ENCODE assay signal across 22 cellular contexts in the genomic region with DNA sequence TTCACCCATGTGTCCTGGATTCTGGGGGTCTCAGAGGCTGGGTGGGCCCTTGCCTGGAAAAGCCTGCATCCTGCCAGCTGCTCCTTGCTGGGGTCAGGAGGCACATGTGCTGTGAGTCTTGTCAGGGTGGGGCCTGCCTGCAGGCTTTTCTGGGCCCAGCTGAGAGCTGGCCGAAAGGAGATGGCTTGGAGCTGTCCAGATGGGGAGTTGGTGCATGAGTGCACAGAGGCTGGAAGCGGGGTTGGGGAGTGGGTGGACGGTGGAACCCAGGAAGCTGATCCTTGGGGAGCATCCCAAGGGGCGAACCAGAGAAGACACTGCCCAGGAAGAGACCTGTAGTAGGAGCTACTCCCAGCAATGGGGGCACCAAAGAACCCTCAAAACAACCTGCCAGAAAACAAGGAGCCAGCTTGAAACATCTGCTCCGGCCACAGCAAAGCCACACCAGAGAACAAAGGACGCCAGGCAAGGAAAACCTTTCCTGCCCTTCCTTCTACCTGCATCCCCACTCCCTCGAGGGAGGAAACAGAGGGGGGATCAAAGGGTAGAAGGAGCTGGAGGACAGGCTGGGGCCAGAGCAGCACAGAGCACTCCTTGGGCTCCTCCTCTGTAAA. TPM values are rescaled to one million over a fixed set of nuclear protein-coding genes. Genes with fewer than 3 reads are reported as not detected.
DNase-seq lines count a peak whose midpoint lies in the region; ATAC-seq and TF ChIP-seq lines count a peak whose summit lies in the region.
"Had no signal": no experiment of that assay in that cellular context is flagged by ENCODE, and none has a peak within 500 bp of the region (broad histone marks: within the 10 kb centered on the region; RNA-seq: fewer than 3 reads in every experiment).

No MANE protein-coding gene starts in this region.

- no peak overlapping the region for H3K4me3 Mint-ChIP-seq in type B pancreatic cell
- H3K4me3 Mint-ChIP-seq: activated naive CD8-positive, alpha-beta T cell treated with anti-CD3 and anti-CD28 coated beads, Interleukin-2, amount 10 ng/mL, durations not matched to agents 7 days and 5 days; CD4-positive, alpha-beta memory T cell; dendritic cell treated with granulocyte-macrophage colony-stimulating factor and Interleukin-4, amounts not matched to agents 40 ng/mL and 50 ng/mL, for 4 days; H9; naive thymus-derived CD4-positive, alpha-beta T cell; stimulated activated naive B cell treated with anti-CD40 and anti-IgM and Interleukin-4, amounts not matched to agents 10 μg/mL and 1 μg/mL and 100 μg/mL, for 72 hours had no signal

- H3K36me3 Mint-ChIP-seq in type B pancreatic cell = no peaks in the 10 kb centered on the region
- H3K36me3 Mint-ChIP-seq: activated naive CD8-positive, alpha-beta T cell treated with anti-CD3 and anti-CD28 coated beads, Interleukin-2, amount 10 ng/mL, durations not matched to agents 7 days and 5 days; CD4-positive, alpha-beta memory T cell; naive thymus-derived CD4-positive, alpha-beta T cell; stimulated activated naive B cell treated with anti-CD40 and anti-IgM and Interleukin-4, amounts not matched to agents 10 μg/mL and 1 μg/mL and 100 μg/mL, for 72 hours had no signal

- no peaks in the 10 kb centered on the region for H3K9me3 Mint-ChIP-seq in type B pancreatic cell
- H3K9me3 Mint-ChIP-seq: activated naive CD8-positive, alpha-beta T cell treated with anti-CD3 and anti-CD28 coated beads, Interleukin-2, amount 10 ng/mL, durations not matched to agents 7 days and 5 days; dendritic cell treated with granulocyte-macrophage colony-stimulating factor and Interleukin-4, amounts not matched to agents 40 ng/mL and 50 ng/mL, for 4 days; H9; naive thymus-derived CD4-positive, alpha-beta T cell; stimulated activated naive B cell treated with anti-CD40 and anti-IgM and Interleukin-4, amounts not matched to agents 10 μg/mL and 1 μg/mL and 100 μg/mL, for 72 hours had no signal

- WGBS in body of pancreas, 2 donors = 73 to 78% methylated on average over 7 of the region's 7 CpGs

- no peaks in the 10 kb centered on the region for H3K27me3 Mint-ChIP-seq in type B pancreatic cell

- DNase-seq in Right ventricle myocardium inferior (ENCODE audit: missing footprints) (peak; percentile 48), left ventricle myocardium inferior (no peak), body of pancreas (no peak), type B pancreatic cell (ENCODE audit: extremely low spot score, unreplicated experiment) (peak; percentile 58), DMS153 (lab: John Stamatoyannopoulos, UW) (no peak), KG1 (lab: John Stamatoyannopoulos, UW) (no peak)
- no peak for DNase-seq in activated effector memory CD4-positive, alpha-beta T cell treated with anti-CD3 and anti-CD28 coated beads, Interleukin-2, amount 50 U/mL, for 16 hours
- DNase-seq: caudate nucleus, NCI-H187 treated with DMSO at 0.1 percent for 48 hours, NCI-H2171, SIG-M5, T1000 had no signal

- TF ChIP-seq POLR2A in body of pancreas (IDR thresholded peaks at IDR 0.05) = no peak

- H3K27ac ChIP-seq in left ventricle myocardium inferior (replicated peaks) = no peak overlapping the region
- H3K27ac ChIP-seq in body of pancreas = peak overlapping the region in 3 of 4 donors; percentile 33 to 65 (median 63)
- H3K27ac ChIP-seq in mucosa of rectum (ENCODE audit: low read depth in 2 of 2, low read length in 2 of 2) = peak overlapping the region; percentile 89 to 95
- H3K27ac ChIP-seq: ascending aorta, prostate gland had no signal

- peak overlapping the region; percentile 63 for H3K27ac Mint-ChIP-seq in type B pancreatic cell
- H3K27ac Mint-ChIP-seq: activated naive CD8-positive, alpha-beta T cell treated with anti-CD3 and anti-CD28 coated beads, Interleukin-2, amount 10 ng/mL, durations not matched to agents 7 days and 5 days; CD4-positive, alpha-beta memory T cell; dendritic cell treated with granulocyte-macrophage colony-stimulating factor and Interleukin-4, amounts not matched to agents 40 ng/mL and 50 ng/mL, for 4 days; naive thymus-derived CD4-positive, alpha-beta T cell; stimulated activated naive B cell treated with anti-CD40 and anti-IgM and Interleukin-4, amounts not matched to agents 10 μg/mL and 1 μg/mL and 100 μg/mL, for 72 hours had no signal

- H3K4me3 ChIP-seq in left ventricle myocardium inferior (no peak overlapping the region), body of pancreas (no peak overlapping the region), mucosa of rectum (ENCODE audit: low read length in 2 of 2) (peak overlapping the region; percentile 48 to 53)
- H3K4me3 ChIP-seq: ascending aorta, GM12878, prostate gland had no signal

- intact Hi-C loops in Right ventricle myocardium inferior (cut with DNase I) = loop anchor here (10.0 kb wide), 1 partner anchor 189 kb away; no protein-coding TSS in a partner anchor
- intact Hi-C loops in left ventricle myocardium inferior (cut with micrococcal nuclease) = no loop called here
- intact Hi-C loops in body of pancreas (cut with DNase I) = no loop called here

- no peaks in the 10 kb centered on the region for H3K9me3 ChIP-seq in left ventricle myocardium inferior (replicated peaks)
- H3K9me3 ChIP-seq in body of pancreas = no peaks in the 10 kb centered on the region
- H3K9me3 ChIP-seq in mucosa of rectum (ENCODE audit: control insufficient read depth in 2 of 2, low read length in 2 of 2) = no peaks in the 10 kb centered on the region
- H3K9me3 ChIP-seq: ascending aorta, prostate gland had no signal

- H3K4me1 Mint-ChIP-seq in type B pancreatic cell (ENCODE audit: unreplicated experiment) = peaks cover 8% of the 10 kb centered on the region
- H3K4me1 Mint-ChIP-seq: CD4-positive, alpha-beta memory T cell had no signal

- H3K36me3 ChIP-seq in left ventricle myocardium inferior (no peaks in the 10 kb centered on the region), body of pancreas (replicated peaks in 1 of 2; ENCODE audit: insufficient read depth in 1 of 2, low read depth in 2 of 2) (no peaks in the 10 kb centered on the region), mucosa of rectum (ENCODE audit: control insufficient read depth in 2 of 2, insufficient read depth in 2 of 2, low read length in 2 of 2) (no peaks in the 10 kb centered on the region)
- H3K36me3 ChIP-seq: ascending aorta, prostate gland had no signal

- peaks cover 33% of the 10 kb centered on the region for H3K27me3 ChIP-seq in left ventricle myocardium inferior (ENCODE audit: low read depth)
- H3K27me3 ChIP-seq in body of pancreas = no peaks in the 10 kb centered on the region
- H3K27me3 ChIP-seq in mucosa of rectum (ENCODE audit: control insufficient read depth in 2 of 2, insufficient read depth in 2 of 2, low read length in 2 of 2) = no peaks in the 10 kb centered on the region
- H3K27me3 ChIP-seq: ascending aorta had no signal

- TF ChIP-seq CTCF in left ventricle myocardium inferior (IDR thresholded peaks at IDR 0.05; ENCODE audit: borderline replicate concordance) (no peak), body of pancreas (IDR thresholded peaks at IDR 0.05) (no peak), type B pancreatic cell (conservative IDR thresholded peaks at IDR 0.05) (no peak)

- H3K4me1 ChIP-seq in left ventricle myocardium inferior (no peaks in the 10 kb centered on the region), body of pancreas (peaks cover 13% of the 10 kb centered on the region), mucosa of rectum (ENCODE audit: control insufficient read depth in 2 of 2, insufficient read depth in 2 of 2, low read length in 2 of 2) (peaks cover 28 to 37% of the 10 kb centered on the region in 2 donors)
- H3K4me1 ChIP-seq: ascending aorta, prostate gland had no signal

- ATAC-seq in Right ventricle myocardium inferior = peak; percentile 17
- no peak for ATAC-seq in body of pancreas

- H3K9ac ChIP-seq in mucosa of rectum (ENCODE audit: low read depth in 1 of 2, low read length in 2 of 2) = peak overlapping the region; percentile 77 to 78

RNA-seq across cellular contexts. Expression of a gene that starts 8.2 kb away (rescaled TPM):
- 11.2 TPM for total RNA-seq in Right ventricle myocardium inferior
- 14.3 TPM for total RNA-seq in left ventricle myocardium inferior
- 1 to 10 TPM; 3.6 to 8.3 TPM for total RNA-seq in body of pancreas
- total RNA-seq in type B pancreatic cell (ENCODE audit: low replicate concordance) = 11.1 and 53.7 TPM in 2 replicates

RNA-seq across cellular contexts. Expression of a gene that starts 23.8 kb away (rescaled TPM):
- total RNA-seq in Right ventricle myocardium inferior (58.4 TPM), left ventricle myocardium inferior (58.3 TPM), body of pancreas (100 to 1,000 TPM; 173 TPM), type B pancreatic cell (ENCODE audit: low replicate concordance) (56.6 and 71.3 TPM in 2 replicates)

RNA-seq across cellular contexts. Expression of a gene that starts 24.1 kb away (rescaled TPM):
- 54.6 TPM for total RNA-seq in Right ventricle myocardium inferior
- total RNA-seq in left ventricle myocardium inferior = 39.8 TPM
- total RNA-seq in body of pancreas = 10 to 100 TPM; 73.8 to 91.1 TPM
- total RNA-seq in type B pancreatic cell (ENCODE audit: low replicate concordance) = 30.8 and 34.0 TPM in 2 replicates

Comparison
In these comparisons a context has a peak if more than half of its experiments do, and no peak if none do; other contexts are left out.
1. DNase-seq: peak in Right ventricle myocardium inferior (single experiment) and type B pancreatic cell (single experiment); none in left ventricle myocardium inferior (single experiment), body of pancreas (0 of 4), activated effector memory CD4-positive, alpha-beta T cell treated with anti-CD3 and anti-CD28 coated beads, Interleukin-2, amount 50 U/mL, for 16 hours (single experiment), DMS153 (single experiment) and KG1 (single experiment).
2. H3K4me3 ChIP-seq: peak in mucosa of rectum (2 of 2); none in left ventricle myocardium inferior (single experiment) and body of pancreas (0 of 2).